Comparison of ENCODE assay signal across 25 cellular contexts in genomic region chr3:29668728-29669127, GRCh38.
DNase-seq lines count a peak whose midpoint lies in the region; ATAC-seq and TF ChIP-seq lines count a peak whose summit lies in the region.
"Had no signal": no experiment of that assay in that cellular context is flagged by ENCODE, and none has a peak within 500 bp of the region (broad histone marks: within the 10 kb centered on the region; RNA-seq: fewer than 3 reads in every experiment).

No MANE protein-coding gene starts in this region.

- intact Hi-C loops in MCF 10A (cut with micrococcal nuclease) = no loop called here
- intact Hi-C loops in breast epithelium (cut with DNase I; ENCODE audit: low total_unique reads) = no loop called here

- WGBS in gastroesophageal sphincter (ENCODE audit: low coverage in 1 of 2), 2 donors = 100% methylated on average over 1 to 2 of the region's 2 CpGs

- TF ChIP-seq CTCF in MCF 10A (IDR thresholded peaks at IDR 0.05; ENCODE audit: unreplicated experiment) = no peak
- no peak for TF ChIP-seq CTCF in breast epithelium (IDR thresholded peaks at IDR 0.05)
- TF ChIP-seq CTCF in epithelial cell of proximal tubule (conservative IDR thresholded peaks at IDR 0.05; ENCODE audit: low read depth, low read length) = peak; percentile 34
- no peak for TF ChIP-seq CTCF in gastroesophageal sphincter (IDR thresholded peaks at IDR 0.05)

- no peaks in the 10 kb centered on the region for H3K27me3 Mint-ChIP-seq in MCF 10A (ENCODE audit: insufficient read depth, unreplicated experiment)
- H3K27me3 Mint-ChIP-seq in activated T-cell treated with anti-CD3 and anti-CD28 coated beads, Interleukin-2, amount 50 U/mL, for 72 hours (ENCODE audit: low read depth) = peaks cover 5% of the 10 kb centered on the region
- H3K27me3 Mint-ChIP-seq: stimulated activated naive CD8-positive, alpha-beta T cell treated with anti-CD3 and anti-CD28 coated beads, Interleukin-15, amount 100 ng/mL, for 72 hours; T-helper 17 cell had no signal

- DNase-seq in MCF 10A (ENCODE audit: unreplicated experiment) = peak; percentile 28
- DNase-seq in breast epithelium (ENCODE audit: low spot score in 2 of 2) = no peak
- peak; percentile 4 for DNase-seq in NCI-H69 (lab: John Stamatoyannopoulos, UW)
- no peak for DNase-seq in epithelial cell of proximal tubule (ENCODE audit: low read depth)
- DNase-seq in epidermal melanocyte (ENCODE audit: insufficient read length, low spot score) = no peak
- no peak for DNase-seq in activated T-cell treated with anti-CD3 and anti-CD28 coated beads, Interleukin-2, amount 50 U/mL, for 72 hours
- DNase-seq: activated CD4-positive, alpha-beta T cell treated with anti-CD3 and anti-CD28 coated beads, Interleukin-2, amount 50 U/mL, for 4 hours; activated naive CD4-positive, alpha-beta T cell; C1 segment of cervical spinal cord; DMS153; NCI-H1436; NCI-H2171 treated with DMSO at 0.1 percent for 48 hours; nephron progenitor cell; psoas muscle; small intestine; stimulated activated CD4-positive, alpha-beta T cell treated with anti-CD3 and anti-CD28 coated beads, Interleukin-4, amount 100 ng/mL, for 1 hour; stimulated activated naive CD8-positive, alpha-beta T cell treated with anti-CD3 and anti-CD28 coated beads, Interleukin-15, amount 100 ng/mL, for 72 hours; T-helper 17 cell; upper lobe of left lung had no signal

- H3K36me3 ChIP-seq in breast epithelium (no peaks in the 10 kb centered on the region), gastroesophageal sphincter (no peaks in the 10 kb centered on the region)
- H3K36me3 ChIP-seq: SJSA1, upper lobe of left lung had no signal

- H3K4me1 ChIP-seq in breast epithelium (no peaks in the 10 kb centered on the region), gastroesophageal sphincter (peaks cover 0 to 9% (median 3%) of the 10 kb centered on the region in 3 donors)
- H3K4me1 ChIP-seq: psoas muscle, SJSA1, upper lobe of left lung had no signal

- ATAC-seq in HG02759 (IDR thresholded peaks at IDR 0.05; ENCODE audit: unreplicated experiment) (no peak), gastroesophageal sphincter (no peak)
- no peak for ATAC-seq in activated T-cell treated with anti-CD3 and anti-CD28 coated beads, Interleukin-2, amount 50 U/mL, for 72 hours (replicated peaks in 1 of 2)
- ATAC-seq: PC-3; psoas muscle; stimulated activated naive CD8-positive, alpha-beta T cell treated with anti-CD3 and anti-CD28 coated beads, Interleukin-15, amount 100 ng/mL, for 72 hours; T-helper 17 cell had no signal

- H3K27me3 ChIP-seq in breast epithelium (no peaks in the 10 kb centered on the region), gastroesophageal sphincter (no peaks in the 10 kb centered on the region)
- H3K27me3 ChIP-seq: hepatocyte, SJSA1, upper lobe of left lung had no signal

- H3K4me3 Mint-ChIP-seq in MCF 10A (ENCODE audit: unreplicated experiment) = no peak overlapping the region
- no peak overlapping the region for H3K4me3 Mint-ChIP-seq in activated T-cell treated with anti-CD3 and anti-CD28 coated beads, Interleukin-2, amount 50 U/mL, for 72 hours
- H3K4me3 Mint-ChIP-seq: nephron progenitor cell; stimulated activated naive CD8-positive, alpha-beta T cell treated with anti-CD3 and anti-CD28 coated beads, Interleukin-15, amount 100 ng/mL, for 72 hours; T-helper 17 cell had no signal

- peaks cover 14% of the 10 kb centered on the region for H3K9me3 Mint-ChIP-seq in MCF 10A (ENCODE audit: unreplicated experiment)
- H3K9me3 Mint-ChIP-seq in activated T-cell treated with anti-CD3 and anti-CD28 coated beads, Interleukin-2, amount 50 U/mL, for 72 hours = peaks cover 1 to 4% of the 10 kb centered on the region in 2 donors

- peaks cover 10% of the 10 kb centered on the region for H3K4me1 Mint-ChIP-seq in MCF 10A (ENCODE audit: insufficient read depth, unreplicated experiment)
- H3K4me1 Mint-ChIP-seq in activated T-cell treated with anti-CD3 and anti-CD28 coated beads, Interleukin-2, amount 50 U/mL, for 72 hours (ENCODE audit: low read depth) = no peaks in the 10 kb centered on the region
- H3K4me1 Mint-ChIP-seq: stimulated activated naive CD8-positive, alpha-beta T cell treated with anti-CD3 and anti-CD28 coated beads, Interleukin-15, amount 100 ng/mL, for 72 hours; T-helper 17 cell had no signal

- peaks cover 11% of the 10 kb centered on the region for H3K36me3 Mint-ChIP-seq in MCF 10A (ENCODE audit: insufficient read depth, unreplicated experiment)
- peaks cover 0 to 2% of the 10 kb centered on the region in 2 donors for H3K36me3 Mint-ChIP-seq in activated T-cell treated with anti-CD3 and anti-CD28 coated beads, Interleukin-2, amount 50 U/mL, for 72 hours (ENCODE audit: insufficient read depth in 2 of 2)

- H3K27ac ChIP-seq in breast epithelium (no peak overlapping the region), gastroesophageal sphincter (no peak overlapping the region)
- H3K27ac ChIP-seq: hepatocyte, psoas muscle, SJSA1, upper lobe of left lung, VCaP had no signal

- POLR2A ChIA-PET in MCF 10A (lab: Yijun Ruan, JAX) = no interaction called here

- TF ChIP-seq POLR2A in breast epithelium (IDR thresholded peaks at IDR 0.05) (no peak), gastroesophageal sphincter (IDR thresholded peaks at IDR 0.05) (no peak)

- H3K4me3 ChIP-seq in breast epithelium (no peak overlapping the region), epithelial cell of proximal tubule (ENCODE audit: low read depth, low read length) (no peak overlapping the region), gastroesophageal sphincter (no peak overlapping the region)
- H3K4me3 ChIP-seq: hepatocyte, psoas muscle, SJSA1, upper lobe of left lung had no signal

- TF ChIP-seq EP300 in gastroesophageal sphincter (IDR thresholded peaks at IDR 0.05) = no peak

- no peaks in the 10 kb centered on the region for H3K9me3 ChIP-seq in breast epithelium
- no peaks in the 10 kb centered on the region for H3K9me3 ChIP-seq in gastroesophageal sphincter
- H3K9me3 ChIP-seq: psoas muscle, SJSA1, upper lobe of left lung had no signal

- CTCF ChIA-PET in MCF 10A (lab: Yijun Ruan, JAX) = interaction anchor here (0.5 to 1.2 kb wide), 4 partner anchors 11 to 719 kb away, joined by 3 read pairs; no protein-coding TSS in a partner anchor

- BruUV-seq in MCF 10A (replicated peaks; lab: Mats Ljungman, UMichigan) = no TSS peak

- no peak overlapping the region for H3K27ac Mint-ChIP-seq in MCF 10A (ENCODE audit: low read depth, unreplicated experiment)
- H3K27ac Mint-ChIP-seq in activated T-cell treated with anti-CD3 and anti-CD28 coated beads, Interleukin-2, amount 50 U/mL, for 72 hours = no peak overlapping the region
- H3K27ac Mint-ChIP-seq: nephron progenitor cell; stimulated activated naive CD8-positive, alpha-beta T cell treated with anti-CD3 and anti-CD28 coated beads, Interleukin-15, amount 100 ng/mL, for 72 hours; T-helper 17 cell had no signal

Comparison
In these comparisons a context has a peak if more than half of its experiments do, and no peak if none do; other contexts are left out.
1. DNase-seq: peak in MCF 10A (single experiment) and NCI-H69 (single experiment); none in breast epithelium (0 of 2), epithelial cell of proximal tubule (single experiment), epidermal melanocyte (single experiment) and activated T-cell treated with anti-CD3 and anti-CD28 coated beads, Interleukin-2, amount 50 U/mL, for 72 hours (0 of 2).